Comparison of ENCODE assay signal across 3 cellular contexts in the genomic region with DNA sequence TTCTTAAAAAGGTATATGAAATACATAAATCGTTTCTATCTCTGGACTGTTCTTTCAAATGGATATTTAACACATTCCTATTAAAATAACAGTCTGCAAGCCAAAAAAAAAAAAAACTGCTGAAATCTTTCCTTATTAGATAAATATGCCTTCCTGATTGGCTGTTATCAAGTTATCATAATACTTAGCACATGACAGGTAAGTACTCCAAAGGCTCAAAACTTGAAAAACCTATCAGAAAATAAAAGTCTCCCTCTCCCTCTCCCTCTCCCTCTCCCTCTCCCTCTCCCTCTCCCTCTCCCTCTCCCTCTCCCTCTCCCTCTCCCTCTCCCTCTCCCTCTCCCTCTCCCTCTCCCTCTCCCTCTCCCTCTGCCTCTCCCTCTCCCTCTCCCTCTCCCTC.
DNase-seq lines count a peak whose midpoint lies in the region; ATAC-seq, FAIRE-seq and TF ChIP-seq lines count a peak whose summit lies in the region.
"Not testable (repeated sequence)": the region's sequence is repeated elsewhere in the genome, so short reads cannot be mapped to it uniquely, and the experiment has no call there.

No MANE protein-coding gene starts in this region.

- not testable (repeated sequence) for TF ChIP-seq CTCF in K562 (IDR thresholded peaks at IDR 0.05 in 2 of 3, conservative IDR thresholded peaks at IDR 0.05 in 1 of 3; ENCODE audit: insufficient read depth in 2 of 3, low read depth in 1 of 3, low read length in 3 of 3); HepG2 (CRISPR knock-in tag; IDR thresholded peaks at IDR 0.05); mesothelial cell of epicardium (IDR thresholded peaks at IDR 0.05; ENCODE audit: unreplicated experiment)

- not testable (repeated sequence) for FAIRE-seq in K562 (lab: Jason Lieb, UNC); HepG2 (lab: Jason Lieb, UNC)

- in situ Hi-C loops in K562 (cut with MboI); HepG2 (cut with HindIII; ENCODE audit: extremely low pct_ligation_motif_present, low pct_unique_long_range_greater_than_20kb): not testable (repeated sequence)

- not testable (repeated sequence) for TF ChIP-seq EP300 in K562 (IDR thresholded peaks at IDR 0.05; ENCODE audit: low read length); HepG2 (IDR thresholded peaks at IDR 0.05; ENCODE audit: low read depth in 2 of 2, low read length in 2 of 2); HepG2 (CRISPR knock-in tag; IDR thresholded peaks at IDR 0.05; ENCODE audit: borderline replicate concordance)

- peak overlapping the region; percentile 40 for H3K27ac Mint-ChIP-seq in mesothelial cell of epicardium

- H3K4me2 ChIP-seq in K562 (ENCODE audit: insufficient read depth, low read length); HepG2 (ENCODE audit: low read depth, low read length): not testable (repeated sequence)

- POLR2A ChIA-PET in K562 (lab: Yijun Ruan, JAX); HepG2 (lab: Yijun Ruan, JAX): not testable (repeated sequence)

- CTCF ChIA-PET in K562 (lab: Yijun Ruan, JAX; ENCODE audit: low intra/inter-chr PET ratio); HepG2 (lab: Yijun Ruan, JAX; ENCODE audit: low intra/inter-chr PET ratio, low total read pairs): not testable (repeated sequence)

- H4K20me1 ChIP-seq in K562 (replicated peaks; ENCODE audit: control insufficient read depth, insufficient read depth, low read length); HepG2 (ENCODE audit: insufficient read depth, low read length): not testable (repeated sequence)

- H3K9me3 Mint-ChIP-seq in mesothelial cell of epicardium, result not testable (repeated sequence)

- not testable (repeated sequence) for H3K36me3 ChIP-seq in K562 (ENCODE audit: control insufficient read depth, insufficient read depth, low read length); HepG2 (replicated peaks in 1 of 2; ENCODE audit: control insufficient read depth in 1 of 2, insufficient read depth in 2 of 2, low read length in 2 of 2)

- WGBS in K562 (ENCODE audit: insufficient coverage, low coverage, missing lambda C conversion rate), result 69% methylated on average over 1 of the region's 1 CpG
- 69% methylated on average over 1 of the region's 1 CpG for WGBS in HepG2 (ENCODE audit: low lambda C conversion rate)

- not testable (repeated sequence) for H2AFZ ChIP-seq in K562 (ENCODE audit: low read depth, low read length); HepG2 (ENCODE audit: low read length)

- not testable (repeated sequence) for BruUV-seq in K562 (replicated peaks; lab: Mats Ljungman, UMichigan); HepG2 (replicated peaks; lab: Mats Ljungman, UMichigan)

- TF ChIP-seq RAD21 in K562 (CRISPR knock-in tag; conservative IDR thresholded peaks at IDR 0.05 in 1 of 2, IDR thresholded peaks at IDR 0.05 in 1 of 2); HepG2 (CRISPR knock-in tag; IDR thresholded peaks at IDR 0.05): not testable (repeated sequence)

- H3K9ac ChIP-seq in K562 (ENCODE audit: insufficient read depth in 1 of 2, low read depth in 2 of 2, low read length in 2 of 2); HepG2 (ENCODE audit: insufficient read depth, low read depth, low read length): not testable (repeated sequence)

- H3K4me1 Mint-ChIP-seq in mesothelial cell of epicardium, result not testable (repeated sequence)

- DNase-seq in K562 (ENCODE audit: extremely low read depth in 1 of 4, low spot score in 3 of 4); HepG2 (ENCODE audit: low spot score); mesothelial cell of epicardium (ENCODE audit: low spot score in 2 of 2, unreplicated experiment in 2 of 2): not testable (repeated sequence)

- H3K27ac ChIP-seq in K562 (ENCODE audit: extremely low read depth, low read depth, low read length); HepG2 (ENCODE audit: extremely low read length, insufficient read depth, low read length): not testable (repeated sequence)

- not testable (repeated sequence) for H3K4me3 ChIP-seq in K562; HepG2 (replicated peaks in 1 of 3; ENCODE audit: insufficient read depth in 1 of 3, low read depth in 2 of 3, low read length in 3 of 3)

- intact Hi-C loops in K562 (cut with micrococcal nuclease); HepG2 (cut with micrococcal nuclease; ENCODE audit: unreplicated experiment): not testable (repeated sequence)

- H3K36me3 Mint-ChIP-seq in mesothelial cell of epicardium, result not testable (repeated sequence)

- H3K4me3 Mint-ChIP-seq in mesothelial cell of epicardium, result not testable (repeated sequence)

- not testable (repeated sequence) for H3K79me2 ChIP-seq in K562 (ENCODE audit: control insufficient read depth, insufficient read depth, low read length); HepG2 (ENCODE audit: insufficient read depth, low read length)

- TF ChIP-seq POLR2A in K562 (conservative IDR thresholded peaks at IDR 0.05); HepG2 (IDR thresholded peaks at IDR 0.05; ENCODE audit: insufficient read depth in 1 of 2, low read depth in 2 of 2, low read length in 2 of 2): not testable (repeated sequence)

- not testable (repeated sequence) for H3K9me1 ChIP-seq in K562 (ENCODE audit: control insufficient read depth, insufficient read depth, low read length)

- ATAC-seq in K562, HepG2: not testable (repeated sequence)

- not testable (repeated sequence) for H3K4me1 ChIP-seq in K562 (replicated peaks in 1 of 2; ENCODE audit: control insufficient read depth in 2 of 2, insufficient read depth in 2 of 2, low read length in 2 of 2); HepG2 (ENCODE audit: insufficient read depth, low read length)

- H3K27me3 Mint-ChIP-seq in mesothelial cell of epicardium (ENCODE audit: low read depth), result not testable (repeated sequence)

- not testable (repeated sequence) for H3K9me3 ChIP-seq in K562 (replicated peaks; ENCODE audit: control insufficient read depth, insufficient read depth, low read depth, low read length); HepG2 (ENCODE audit: low read length)

- H3K27me3 ChIP-seq in K562 (ENCODE audit: control insufficient read depth in 2 of 2, insufficient read depth in 2 of 2, low read length in 2 of 2); HepG2 (ENCODE audit: control insufficient read depth in 1 of 2, insufficient read depth in 2 of 2, low read length in 2 of 2): not testable (repeated sequence)

TF ChIP-seq in K562, 482 proteins besides CTCF, POLR2A, EP300 and RAD21:
- TF ChIP-seq HNRNPK (IDR thresholded peaks at IDR 0.05; ENCODE audit: low read depth, low read length, poor library complexity, severe bottlenecking) (peak; percentile 92), PCBP2 (IDR thresholded peaks at IDR 0.05; ENCODE audit: low read depth, low read length, poor library complexity, severe bottlenecking) (peak; percentile 97), PCBP1 (IDR thresholded peaks at IDR 0.05; ENCODE audit: low read depth, low read length, poor library complexity, severe bottlenecking) (peak; percentile 93)

TF ChIP-seq in HepG2, 621 proteins besides CTCF, POLR2A, EP300 and RAD21:
- TF ChIP-seq HNRNPK (IDR thresholded peaks at IDR 0.05; ENCODE audit: low read depth, low read length, poor library complexity, severe bottlenecking) (peak; percentile 96), PCBP1 (IDR thresholded peaks at IDR 0.05; ENCODE audit: borderline replicate concordance, low read depth, low read length) (0 out of 2 replicates have a peak, but pooled peaks have one; percentile 74)
